8 cellular contexts compared by ENCODE assay signal in genomic region chr14:73059326-73059725, GRCh38. TPM values are rescaled to one million over a fixed set of nuclear protein-coding genes. Genes with fewer than 3 reads are reported as not detected.
DNase-seq lines count a peak whose midpoint lies in the region; ATAC-seq and TF ChIP-seq lines count a peak whose summit lies in the region.

No MANE protein-coding gene starts in this region.

- TF ChIP-seq POLR2A in testis (IDR thresholded peaks at IDR 0.05), result no peak

- peak; percentile 8 for DNase-seq in NCI-H1105 treated with DMSO at 0.1 percent for 48 hours (lab: John Stamatoyannopoulos, UW)
- DNase-seq in NCI-H1105 (lab: John Stamatoyannopoulos, UW), result no peak
- DNase-seq in SJSA1 (ENCODE audit: low read depth in 1 of 2, low spot score in 2 of 2), result no peak
- DNase-seq in hepatic stellate cell (ENCODE audit: low spot score), result peak; percentile 55
- DNase-seq in testis, result no peak
- no peak for DNase-seq in NCI-H187 (lab: John Stamatoyannopoulos, UW)
- no peak for DNase-seq in activated gamma-delta T cell treated with Interleukin-2 at 50 U/mL for 16 hours

- no peak for TF ChIP-seq CTCF in testis (IDR thresholded peaks at IDR 0.05)

- peak overlapping the region; percentile 82 for H3K27ac ChIP-seq in SJSA1
- H3K27ac ChIP-seq in testis, result peak overlapping the region; percentile 95 to 96

- intact Hi-C loops in testis (cut with DNase I; ENCODE audit: low total_unique reads), result no loop called here

- H3K27me3 ChIP-seq in SJSA1 (replicated peaks), result no peaks in the 10 kb centered on the region
- no peaks in the 10 kb centered on the region for H3K27me3 ChIP-seq in testis

- H3K4me1 ChIP-seq in SJSA1 (replicated peaks), result peaks cover 14% of the 10 kb centered on the region
- H3K4me1 ChIP-seq in testis, result peaks cover 25% of the 10 kb centered on the region

- H3K9me3 ChIP-seq in SJSA1 (replicated peaks), result no peaks in the 10 kb centered on the region
- no peaks in the 10 kb centered on the region for H3K9me3 ChIP-seq in testis

- peaks cover 46% of the 10 kb centered on the region for H3K36me3 ChIP-seq in SJSA1
- no peaks in the 10 kb centered on the region for H3K36me3 ChIP-seq in testis (ENCODE audit: low read depth, missing control alignments)

- ATAC-seq in esophagus mucosa, result no peak

- peak overlapping the region; percentile 65 for H3K4me3 ChIP-seq in SJSA1
- H3K4me3 ChIP-seq in testis, result peak overlapping the region; percentile 77 to 98

- 0 to 1% methylated on average over 9 of the region's 9 CpGs for WGBS in testis, 2 donors

RNA-seq across cellular contexts. Expression of gene RBM25, which starts 1.0 kb away (rescaled TPM):
- total RNA-seq in SJSA1 (2014; rRNA removed; shearing (Covaris generic)), result 30.0 and 31.8 TPM in 2 replicates
- total RNA-seq in testis (100 to 1,000 TPM; 113 to 132 TPM), esophagus mucosa (35.1 TPM)
- polyA plus RNA-seq in testis (ENCODE audit: insufficient read depth, low read depth, low replicate concordance), result 30.6 TPM

RNA-seq across cellular contexts. Expression of gene ZFYVE1, which starts 32.4 kb away (rescaled TPM):
- 3.7 and 6.6 TPM in 2 replicates for total RNA-seq in SJSA1 (2014; rRNA removed; shearing (Covaris generic))
- 10 to 100 TPM; 30.6 to 39.6 TPM for total RNA-seq in testis
- polyA plus RNA-seq in testis (ENCODE audit: insufficient read depth, low read depth, low replicate concordance), result 29.0 TPM
- 10.7 TPM for total RNA-seq in esophagus mucosa

Comparison
In these comparisons a context has a peak if more than half of its experiments do, and no peak if none do; other contexts are left out.
1. DNase-seq: peak in NCI-H1105 treated with DMSO at 0.1 percent for 48 hours (single experiment) and hepatic stellate cell (single experiment); none in NCI-H1105 (single experiment), SJSA1 (0 of 2), testis (single experiment), NCI-H187 (0 of 2) and activated gamma-delta T cell treated with Interleukin-2 at 50 U/mL for 16 hours (single experiment).